1 cellular context compared by ENCODE assay signal in the genomic region with DNA sequence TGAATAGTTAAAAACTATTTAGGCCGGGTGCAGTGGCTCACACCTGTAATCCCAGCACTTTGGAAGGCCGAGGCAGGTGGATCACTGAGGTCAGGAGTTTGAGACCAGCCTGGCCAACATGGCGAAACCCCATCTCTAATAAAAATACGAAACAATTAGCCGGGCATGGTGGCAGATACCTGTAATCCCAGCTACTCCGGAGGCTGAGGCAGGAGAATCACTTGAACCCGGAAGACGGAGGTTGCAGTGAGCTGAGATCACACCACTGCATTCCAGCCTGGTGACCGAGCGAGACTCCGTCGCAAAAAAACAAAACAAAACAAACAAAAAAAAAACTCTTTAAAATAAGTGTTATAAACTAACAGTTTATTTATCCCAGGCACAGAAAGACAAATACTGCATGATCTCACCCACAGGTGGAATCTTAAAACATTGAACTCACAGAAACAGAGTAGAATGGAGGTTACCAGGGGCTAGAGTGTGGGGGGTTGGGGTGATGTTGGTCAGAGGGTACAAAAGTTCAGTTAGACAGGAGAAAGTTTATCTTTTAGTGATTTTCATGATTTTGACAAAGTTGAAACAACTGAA. TPM values are rescaled to one million over a fixed set of nuclear protein-coding genes. Genes with fewer than 3 reads are reported as not detected.
"Had no signal": no experiment of that assay in that cellular context is flagged by ENCODE, and none has a peak within 500 bp of the region (broad histone marks: within the 10 kb centered on the region; RNA-seq: fewer than 3 reads in every experiment).

No MANE protein-coding gene starts in this region.

RNA-seq across cellular contexts. Expression of a gene that starts 28.1 kb away (rescaled TPM):
- polyA plus RNA-seq: K562 had no signal
